Comparison of ENCODE assay signal across 19 cellular contexts in genomic region chr1:62013264-62013663, GRCh38.
DNase-seq lines count a peak whose midpoint lies in the region; ATAC-seq and TF ChIP-seq lines count a peak whose summit lies in the region.
"Had no signal": no experiment of that assay in that cellular context is flagged by ENCODE, and none has a peak within 500 bp of the region (broad histone marks: within the 10 kb centered on the region; RNA-seq: fewer than 3 reads in every experiment).

No MANE protein-coding gene starts in this region.

- H3K9ac ChIP-seq in Karpas-422 (ENCODE audit: low read length) (no peak overlapping the region), mesendoderm (ENCODE audit: low read length) (no peak overlapping the region), skeletal muscle tissue (ENCODE audit: low read depth in 1 of 3, low read length in 3 of 3) (peak overlapping the region in 1 of 3 donors; percentile 16)
- H3K9ac ChIP-seq: BLaER1 had no signal

- H3K27me3 Mint-ChIP-seq in WTC11 (ENCODE audit: low read depth): no peaks in the 10 kb centered on the region
- H3K27me3 Mint-ChIP-seq: CD8-positive, alpha-beta memory T cell had no signal

- CTCF ChIA-PET in WTC11 (lab: Charles Lee): interaction anchor here (0.6 to 1.6 kb wide), 6 partner anchors 16 to 131 kb away, joined by 3 to 6 read pairs (median 4); no protein-coding TSS in a partner anchor

- no peak overlapping the region for H4K8ac ChIP-seq in mesendoderm (ENCODE audit: low read depth, low read length)

- peak overlapping the region; percentile 57 for H3K27ac Mint-ChIP-seq in WTC11
- H3K27ac Mint-ChIP-seq: CD8-positive, alpha-beta memory T cell had no signal

- H3K36me3 Mint-ChIP-seq in WTC11: peaks cover 5% of the 10 kb centered on the region; the same call in 1 of the 2 replicates

- H3K4me3 ChIP-seq in Karpas-422 (ENCODE audit: low read length): no peak overlapping the region
- H3K4me3 ChIP-seq in mesendoderm (ENCODE audit: low read length): no peak overlapping the region
- no peak overlapping the region for H3K4me3 ChIP-seq in skeletal muscle tissue (ENCODE audit: low read length in 3 of 3)
- H3K4me3 ChIP-seq: BLaER1 had no signal

- no peak overlapping the region for H3K4ac ChIP-seq in mesendoderm (ENCODE audit: low read depth, low read length)

- no peak overlapping the region for H3K23ac ChIP-seq in mesendoderm (ENCODE audit: low read length)

- no peak overlapping the region for H2AK5ac ChIP-seq in mesendoderm (ENCODE audit: low read length)

- WGBS in mesendoderm (ENCODE audit: extremely low coverage, insufficient coverage, low lambda C conversion rate): no CpG with 5 or more reads among the region's 5 CpGs

- DNase-seq in Karpas-422 (peak; percentile 14), WTC11 (ENCODE audit: low spot score) (no peak), mesendoderm (peak; percentile 18)
- no peak for DNase-seq in effector CD8-positive, alpha-beta T cell (lab: John Stamatoyannopoulos, UW)
- DNase-seq in stimulated activated CD4-positive, alpha-beta T cell treated with anti-CD3 and anti-CD28 coated beads, Interleukin-2, amount 100 ng/mL, for 24 hours: no peak
- DNase-seq: CD8-positive, alpha-beta memory T cell; DMS 273 treated with DMSO at 0.1 percent for 48 hours; HCEC 1CT; IMR-90; MV-4-11; NCI-H1417 treated with DMSO at 0.1 percent for 48 hours; NCI-H2081 treated with DMSO at 0.1 percent for 48 hours; NCI-H2227 treated with DMSO at 0.1 percent for 48 hours; NCI-H526; OCI-M1 had no signal

- no peak overlapping the region for H2BK15ac ChIP-seq in mesendoderm (replicated peaks; ENCODE audit: low read depth)

- no peaks in the 10 kb centered on the region for H3K4me1 ChIP-seq in Karpas-422 (ENCODE audit: low read length)
- no peaks in the 10 kb centered on the region for H3K4me1 ChIP-seq in mesendoderm (ENCODE audit: control insufficient read depth, low read depth, low read length)
- peaks cover 4 to 10% (median 9%) of the 10 kb centered on the region in 3 donors for H3K4me1 ChIP-seq in skeletal muscle tissue (ENCODE audit: control insufficient read depth in 3 of 3, insufficient read depth in 3 of 3, low read length in 3 of 3)
- H3K4me1 ChIP-seq: BLaER1 had no signal

- H2BK5ac ChIP-seq in mesendoderm (ENCODE audit: low read length): no peak overlapping the region

- no peaks in the 10 kb centered on the region for H3K36me3 ChIP-seq in Karpas-422 (ENCODE audit: insufficient read depth, low read length)
- H3K36me3 ChIP-seq in mesendoderm (ENCODE audit: control insufficient read depth, insufficient read depth, low read length): no peaks in the 10 kb centered on the region
- no peaks in the 10 kb centered on the region for H3K36me3 ChIP-seq in skeletal muscle tissue (ENCODE audit: control insufficient read depth in 3 of 3, insufficient read depth in 3 of 3, low read length in 3 of 3)
- H3K36me3 ChIP-seq: BLaER1 had no signal

- H3K79me1 ChIP-seq in mesendoderm (ENCODE audit: low read length): no peaks in the 10 kb centered on the region

- H3K4me2 ChIP-seq in Karpas-422 (ENCODE audit: low read depth, low read length, poor library complexity, severe bottlenecking): no peak overlapping the region
- H3K4me2 ChIP-seq in mesendoderm (ENCODE audit: low read length): no peak overlapping the region
- H3K4me2 ChIP-seq: BLaER1 had no signal

- H2AFZ ChIP-seq in Karpas-422 (ENCODE audit: low read length): no peak overlapping the region

- H4K20me1 ChIP-seq in Karpas-422 (ENCODE audit: insufficient read depth, low read depth, low read length): no peaks in the 10 kb centered on the region
- H4K20me1 ChIP-seq: BLaER1 had no signal

- no peak overlapping the region for H3K4me3 Mint-ChIP-seq in WTC11
- H3K4me3 Mint-ChIP-seq: CD8-positive, alpha-beta memory T cell had no signal

- H3K27ac ChIP-seq in Karpas-422 (ENCODE audit: low read length) (no peak overlapping the region), mesendoderm (ENCODE audit: low read depth, low read length) (no peak overlapping the region), skeletal muscle tissue (ENCODE audit: low read depth, low read length) (peak overlapping the region; percentile 46)
- H3K27ac ChIP-seq: BLaER1, RWPE1 had no signal

- POLR2A ChIA-PET in WTC11 (lab: Charles Lee): interaction anchor here (1.2 kb wide), 1 partner anchor 23 kb away, joined by 3 read pairs; no protein-coding TSS in a partner anchor

- ATAC-seq in WTC11 (peak; percentile 91), GM18511 (IDR thresholded peaks at IDR 0.05; ENCODE audit: unreplicated experiment) (no peak)

- H3K4me1 Mint-ChIP-seq in WTC11: peaks cover 8% of the 10 kb centered on the region
- H3K4me1 Mint-ChIP-seq: CD8-positive, alpha-beta memory T cell had no signal

- no peaks in the 10 kb centered on the region for H3K9me3 Mint-ChIP-seq in WTC11
- H3K9me3 Mint-ChIP-seq: CD8-positive, alpha-beta memory T cell had no signal

- H3K9me3 ChIP-seq in Karpas-422 (ENCODE audit: low read length) (no peaks in the 10 kb centered on the region), skeletal muscle tissue (ENCODE audit: control insufficient read depth in 3 of 3, low read length in 3 of 3) (no peaks in the 10 kb centered on the region)
- H3K9me3 ChIP-seq: BLaER1 had no signal

- no peaks in the 10 kb centered on the region for H3K9me2 ChIP-seq in Karpas-422 (replicated peaks; ENCODE audit: insufficient read depth, low read length)

- no peak overlapping the region for H3K56ac ChIP-seq in mesendoderm (ENCODE audit: low read length)

- H4K5ac ChIP-seq in mesendoderm (ENCODE audit: low read length): no peak overlapping the region

- H3K27me3 ChIP-seq in Karpas-422 (ENCODE audit: low read length) (no peaks in the 10 kb centered on the region), mesendoderm (ENCODE audit: insufficient read depth, low read length, poor library complexity) (no peaks in the 10 kb centered on the region), skeletal muscle tissue (ENCODE audit: control insufficient read depth in 3 of 3, insufficient read depth in 3 of 3, low read length in 3 of 3) (no peaks in the 10 kb centered on the region)
- H3K27me3 ChIP-seq: BLaER1 had no signal

- no peak overlapping the region for H3K18ac ChIP-seq in mesendoderm (ENCODE audit: low read length)

- TF ChIP-seq CTCF in WTC11 (IDR thresholded peaks at IDR 0.05): no peak

- H2BK120ac ChIP-seq in mesendoderm (ENCODE audit: low read depth, low read length): no peak overlapping the region

- H3K79me2 ChIP-seq in Karpas-422 (ENCODE audit: low read length): no peaks in the 10 kb centered on the region
- no peaks in the 10 kb centered on the region for H3K79me2 ChIP-seq in mesendoderm (ENCODE audit: control insufficient read depth, insufficient read depth, low read length)

TF ChIP-seq in WTC11, 78 proteins besides CTCF, POLR2A, EP300 and RAD21 (continues in another document):
- no peak for TF ChIP-seq NFATC4 (CRISPR knock-in tag; IDR thresholded peaks at IDR 0.05)
- TF ChIP-seq HMGXB4 (CRISPR knock-in tag; IDR thresholded peaks at IDR 0.05): no peak
- TF ChIP-seq TEAD4 (CRISPR knock-in tag; IDR thresholded peaks at IDR 0.05): no peak
- TF ChIP-seq ATF3 (CRISPR knock-in tag; conservative IDR thresholded peaks at IDR 0.05): no peak
- no peak for TF ChIP-seq GABPB1 (CRISPR knock-in tag; IDR thresholded peaks at IDR 0.05)
- no peak for TF ChIP-seq NR2C2 (CRISPR knock-in tag; IDR thresholded peaks at IDR 0.05)
- TF ChIP-seq CREM (CRISPR knock-in tag; IDR thresholded peaks at IDR 0.05): no peak
- TF ChIP-seq TEAD1 (CRISPR knock-in tag; IDR thresholded peaks at IDR 0.05): no peak
- TF ChIP-seq SMAD4 (CRISPR knock-in tag; IDR thresholded peaks at IDR 0.05): no peak
- no peak for TF ChIP-seq IRF2 (CRISPR knock-in tag; IDR thresholded peaks at IDR 0.05; ENCODE audit: borderline replicate concordance, low read depth)
- TF ChIP-seq ESRRA (CRISPR knock-in tag; IDR thresholded peaks at IDR 0.05; ENCODE audit: borderline replicate concordance): no peak
- TF ChIP-seq ZNF232 (CRISPR knock-in tag; IDR thresholded peaks at IDR 0.05): no peak

Comparison
In these comparisons a context has a peak if more than half of its experiments do, and no peak if none do; other contexts are left out.
1. DNase-seq: peak in Karpas-422 (single experiment) and mesendoderm (single experiment); none in WTC11 (single experiment), effector CD8-positive, alpha-beta T cell (single experiment) and stimulated activated CD4-positive, alpha-beta T cell treated with anti-CD3 and anti-CD28 coated beads, Interleukin-2, amount 100 ng/mL, for 24 hours (0 of 2).